Comparison of ENCODE assay signal across 9 cellular contexts in the genomic region with DNA sequence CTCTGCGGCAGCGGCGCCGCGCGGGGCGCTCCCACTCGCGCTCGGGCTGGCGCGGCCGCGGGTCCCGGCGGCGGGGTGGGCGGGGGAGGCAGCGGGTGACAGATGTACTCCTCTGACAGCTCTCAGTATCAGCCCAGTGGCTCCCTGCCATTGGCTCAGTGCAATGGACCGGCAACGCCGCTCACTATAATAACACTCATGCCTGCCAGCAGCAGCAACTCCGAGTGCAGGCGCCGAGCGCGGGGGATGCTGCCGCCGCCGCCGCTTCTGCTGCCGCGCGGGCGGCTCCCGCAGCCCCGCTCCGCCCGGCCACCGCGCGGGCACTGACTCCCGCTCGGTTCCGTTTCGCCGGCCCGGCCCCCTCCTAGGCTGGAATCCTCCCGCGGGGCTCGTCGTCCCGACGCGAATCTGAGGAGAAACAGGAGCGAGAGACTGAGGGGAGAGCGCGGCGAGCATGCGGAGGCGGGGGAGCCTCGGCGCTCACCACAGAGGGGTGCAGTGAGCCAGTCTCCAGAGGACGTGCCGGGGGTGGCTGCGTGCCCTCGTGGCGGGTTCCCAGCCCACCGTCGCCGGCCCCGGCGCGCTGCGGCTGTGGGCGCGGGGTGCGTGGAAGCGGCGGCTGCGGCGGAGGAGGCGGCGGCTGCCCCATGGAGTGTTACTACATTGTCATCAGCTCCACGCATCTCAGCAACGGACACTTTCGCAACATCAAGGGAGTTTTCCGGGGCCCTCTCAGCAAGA. TPM values are rescaled to one million over a fixed set of nuclear protein-coding genes. Genes with fewer than 3 reads are reported as not detected.
A peak's percentile ranks its signal among the peaks of the same experiment; 100 is the strongest.
DNase-seq lines count a peak whose midpoint lies in the region; ATAC-seq and FAIRE-seq lines count a peak whose summit lies in the region.
"Had no signal": no experiment of that assay in that cellular context is flagged by ENCODE, and none has a peak within 500 bp of the region (broad histone marks: within the 10 kb centered on the region; RNA-seq: fewer than 3 reads in every experiment).

ZNF804A (plus strand) TSS at position 217 of the 741 bp plus-strand sequence; CDS start at position 648, 431 bp downstream.

- no peaks in the 10 kb centered on the region for H3K4me1 Mint-ChIP-seq in natural killer cell treated with Interleukin-12 subunit alpha and Interleukin-12 subunit beta and Interleukin-15 and Interleukin-18, amount 100 ng/mL, for 72 hours (ENCODE audit: low read depth in 2 of 2)

- FAIRE-seq in frontal cortex (lab: Jason Lieb, UNC), result no peak

- H3K36me3 Mint-ChIP-seq in natural killer cell treated with Interleukin-12 subunit alpha and Interleukin-12 subunit beta and Interleukin-15 and Interleukin-18, amount 100 ng/mL, for 72 hours, result peaks cover 8% of the 10 kb centered on the region

- H3K9me3 Mint-ChIP-seq in natural killer cell treated with Interleukin-12 subunit alpha and Interleukin-12 subunit beta and Interleukin-15 and Interleukin-18, amount 100 ng/mL, for 72 hours, result peaks cover 8% of the 10 kb centered on the region

- H3K27ac Mint-ChIP-seq in natural killer cell treated with Interleukin-12 subunit alpha and Interleukin-12 subunit beta and Interleukin-15 and Interleukin-18, amount 100 ng/mL, for 72 hours, result peak within 1 kb of the TSS in 1 of 2 donors; percentile 40

- peak within 1 kb of the TSS; percentile 63 for H3K4me3 Mint-ChIP-seq in natural killer cell treated with Interleukin-12 subunit alpha and Interleukin-12 subunit beta and Interleukin-15 and Interleukin-18, amount 100 ng/mL, for 72 hours

- ATAC-seq in GM19023 (IDR thresholded peaks at IDR 0.05; ENCODE audit: unreplicated experiment) (peak; percentile 82), HG03060 (IDR thresholded peaks at IDR 0.05; ENCODE audit: low read depth, unreplicated experiment) (peak; percentile 33)
- ATAC-seq in natural killer cell treated with Interleukin-12 subunit alpha and Interleukin-12 subunit beta and Interleukin-15 and Interleukin-18, amount 100 ng/mL, for 72 hours, result peak; percentile 54 to 63

- peak; percentile 75 for DNase-seq in COLO668 (lab: John Stamatoyannopoulos, UW; ENCODE audit: unreplicated experiment)
- peak; percentile 45 for DNase-seq in NCI-H226
- peak; percentile 20 to 23 for DNase-seq in activated T-cell treated with anti-CD3 and anti-CD28 coated beads, Interleukin-2, amount 50 U/mL, for 48 hours
- DNase-seq in frontal cortex (ENCODE audit: low spot score in 2 of 2), result peak; percentile 62 to 73
- DNase-seq in natural killer cell treated with Interleukin-12 subunit alpha and Interleukin-12 subunit beta and Interleukin-15 and Interleukin-18, amount 100 ng/mL, for 72 hours (ENCODE audit: low spot score), result no peak
- no peak for DNase-seq in COLO829 (ENCODE audit: low spot score)

- H3K27me3 Mint-ChIP-seq in natural killer cell treated with Interleukin-12 subunit alpha and Interleukin-12 subunit beta and Interleukin-15 and Interleukin-18, amount 100 ng/mL, for 72 hours, result peaks cover 22 to 31% of the 10 kb centered on the region in 2 donors

RNA-seq across cellular contexts. Expression of gene ZNF804A, which starts in this region (rescaled TPM):
- total RNA-seq in frontal cortex, result 13.9 TPM
- total RNA-seq in natural killer cell treated with Interleukin-12 subunit alpha and Interleukin-12 subunit beta and Interleukin-15 and Interleukin-18, amount 100 ng/mL, for 72 hours, result under 1 TPM in 1 of 2 donors, not detected in 1; 0.08 TPM
- total RNA-seq: activated CD8-positive, alpha-beta memory T cell treated with anti-CD3 and anti-CD28 coated beads for 36 hours had no signal

Comparison
In these comparisons a context has a peak if more than half of its experiments do, and no peak if none do; other contexts are left out.
1. RNA of gene ZNF804A (total RNA-seq): 13.9 TPM in frontal cortex (single experiment); 0.08 TPM in natural killer cell treated with Interleukin-12 subunit alpha and Interleukin-12 subunit beta and Interleukin-15 and Interleukin-18, amount 100 ng/mL, for 72 hours; every median in the first group is over 10 times any median in the second.
2. Peak in ATAC-seq in natural killer cell treated with Interleukin-12 subunit alpha and Interleukin-12 subunit beta and Interleukin-15 and Interleukin-18, amount 100 ng/mL, for 72 hours; RNA of the gene not detected or under 1 TPM.
3. DNase-seq: peak in COLO668 (single experiment), NCI-H226 (single experiment), activated T-cell treated with anti-CD3 and anti-CD28 coated beads, Interleukin-2, amount 50 U/mL, for 48 hours (2 of 2) and frontal cortex (2 of 2); none in natural killer cell treated with Interleukin-12 subunit alpha and Interleukin-12 subunit beta and Interleukin-15 and Interleukin-18, amount 100 ng/mL, for 72 hours (single experiment) and COLO829 (single experiment).
4. Peak in every context shown above with its lines, with median percentiles within 50 percentile points of each other: ATAC-seq.